26 cellular contexts compared by ENCODE assay signal in the genomic region with DNA sequence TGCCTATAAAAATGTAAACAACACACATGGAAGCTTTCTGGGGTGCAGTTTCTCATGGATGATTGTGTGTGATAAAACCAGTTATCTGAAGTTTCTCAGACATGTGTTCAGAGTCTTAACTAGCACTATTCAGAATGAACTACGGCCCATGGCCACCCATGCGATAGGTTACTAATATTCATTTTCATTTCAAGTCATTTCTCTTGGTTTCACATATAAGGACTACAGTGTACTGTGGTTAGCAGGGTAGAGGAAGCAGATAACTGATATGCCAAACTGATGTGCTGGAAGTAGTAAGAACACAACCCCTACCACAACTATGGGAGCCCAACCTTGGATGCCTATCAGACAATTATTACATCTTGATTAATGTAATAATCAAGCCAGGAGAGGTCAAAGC.
DNase-seq lines count a peak whose midpoint lies in the region; ATAC-seq and TF ChIP-seq lines count a peak whose summit lies in the region.
"Had no signal": no experiment of that assay in that cellular context is flagged by ENCODE, and none has a peak within 500 bp of the region (broad histone marks: within the 10 kb centered on the region; RNA-seq: fewer than 3 reads in every experiment).

No MANE protein-coding gene starts in this region.

- H3K4me1 Mint-ChIP-seq in progenitor cell of endocrine pancreas (ENCODE audit: low read depth) = peaks cover 8% of the 10 kb centered on the region
- H3K4me1 Mint-ChIP-seq: activated CD4-positive, alpha-beta T cell treated with anti-CD3 and anti-CD28 coated beads for 36 hours; activated CD8-positive, alpha-beta memory T cell treated with anti-CD3 and anti-CD28 coated beads, Interleukin-2, amount 10 ng/mL, durations not matched to agents 7 days and 5 days had no signal

- no peak for TF ChIP-seq CTCF in progenitor cell of endocrine pancreas (IDR thresholded peaks at IDR 0.05; ENCODE audit: unreplicated experiment)
- TF ChIP-seq CTCF in esophagus squamous epithelium (IDR thresholded peaks at IDR 0.05) = no peak

- no peak overlapping the region for H3K27ac Mint-ChIP-seq in progenitor cell of endocrine pancreas
- H3K27ac Mint-ChIP-seq: activated CD4-positive, alpha-beta T cell treated with anti-CD3 and anti-CD28 coated beads for 36 hours; activated CD8-positive, alpha-beta memory T cell treated with anti-CD3 and anti-CD28 coated beads, Interleukin-2, amount 10 ng/mL, durations not matched to agents 7 days and 5 days; mesothelial cell of epicardium; nephron progenitor cell; stimulated activated naive CD8-positive, alpha-beta T cell treated with anti-CD3 and anti-CD28 coated beads, Interleukin-15, Interleukin-2, amounts not matched to agents 100 ng/mL and 50 ng/mL, for 24 hours had no signal

- intact Hi-C loops in esophagus squamous epithelium (cut with DNase I) = no loop called here

- ATAC-seq in GM18873 (IDR thresholded peaks at IDR 0.05; ENCODE audit: low FRiP score, unreplicated experiment) (peak; percentile 75), GM21619 (IDR thresholded peaks at IDR 0.05; ENCODE audit: unreplicated experiment) (peak; percentile 71), HG02981 (IDR thresholded peaks at IDR 0.05; ENCODE audit: unreplicated experiment) (peak; percentile 76), HG03520 (IDR thresholded peaks at IDR 0.05; ENCODE audit: unreplicated experiment) (peak; percentile 69), HG02870 (IDR thresholded peaks at IDR 0.05; ENCODE audit: unreplicated experiment) (no peak)
- ATAC-seq: activated CD4-positive, alpha-beta T cell treated with anti-CD3 and anti-CD28 coated beads for 36 hours; activated CD8-positive, alpha-beta memory T cell treated with anti-CD3 and anti-CD28 coated beads, Interleukin-2, amount 10 ng/mL, durations not matched to agents 7 days and 5 days; left lobe of liver; Right ventricle myocardium inferior had no signal

- H3K36me3 ChIP-seq in esophagus squamous epithelium = no peaks in the 10 kb centered on the region
- H3K36me3 ChIP-seq: brain microvascular endothelial cell, transverse colon had no signal

- no peak for TF ChIP-seq POLR2A in esophagus squamous epithelium (IDR thresholded peaks at IDR 0.05)

- no peaks in the 10 kb centered on the region for H3K4me1 ChIP-seq in esophagus squamous epithelium
- H3K4me1 ChIP-seq: transverse colon had no signal

- no peak overlapping the region for H3K27ac ChIP-seq in esophagus squamous epithelium
- H3K27ac ChIP-seq: brain microvascular endothelial cell, coronary artery, transverse colon had no signal

- no peaks in the 10 kb centered on the region for H3K27me3 ChIP-seq in esophagus squamous epithelium
- H3K27me3 ChIP-seq: brain microvascular endothelial cell, transverse colon had no signal

- DNase-seq in progenitor cell of endocrine pancreas (ENCODE audit: low spot score, unreplicated experiment) (no peak), esophagus squamous epithelium (lab: John Stamatoyannopoulos, UW) (no peak), C1 segment of cervical spinal cord (lab: John Stamatoyannopoulos, UW) (no peak)
- DNase-seq: activated CD4-positive, alpha-beta T cell treated with anti-CD3 and anti-CD28 coated beads for 36 hours; activated CD8-positive, alpha-beta memory T cell treated with anti-CD3 and anti-CD28 coated beads, Interleukin-2, amount 10 ng/mL, durations not matched to agents 7 days and 5 days; brain microvascular endothelial cell; DMS79 treated with DMSO at 0.1 percent for 48 hours; glutamatergic neuron; Karpas-422; NCI-H1092; NCI-H69; nephron progenitor cell; posterior cingulate gyrus; stimulated activated CD4-positive, alpha-beta T cell treated with anti-CD3 and anti-CD28 coated beads, Interleukin-2, amount 100 ng/mL, for 24 hours; SW 1271; transverse colon had no signal

- no peaks in the 10 kb centered on the region for H3K36me3 Mint-ChIP-seq in progenitor cell of endocrine pancreas (ENCODE audit: insufficient read depth)
- H3K36me3 Mint-ChIP-seq: activated CD8-positive, alpha-beta memory T cell treated with anti-CD3 and anti-CD28 coated beads, Interleukin-2, amount 10 ng/mL, durations not matched to agents 7 days and 5 days; mesothelial cell of epicardium had no signal

- H3K4me3 Mint-ChIP-seq in progenitor cell of endocrine pancreas (ENCODE audit: low read depth) = no peak overlapping the region
- H3K4me3 Mint-ChIP-seq: activated CD4-positive, alpha-beta T cell treated with anti-CD3 and anti-CD28 coated beads for 36 hours; activated CD8-positive, alpha-beta memory T cell treated with anti-CD3 and anti-CD28 coated beads, Interleukin-2, amount 10 ng/mL, durations not matched to agents 7 days and 5 days; mesothelial cell of epicardium; nephron progenitor cell; stimulated activated naive CD8-positive, alpha-beta T cell treated with anti-CD3 and anti-CD28 coated beads, Interleukin-15, Interleukin-2, amounts not matched to agents 100 ng/mL and 50 ng/mL, for 24 hours had no signal

- H3K9me3 Mint-ChIP-seq in progenitor cell of endocrine pancreas (ENCODE audit: low read depth) = no peaks in the 10 kb centered on the region
- H3K9me3 Mint-ChIP-seq: mesothelial cell of epicardium; stimulated activated naive CD8-positive, alpha-beta T cell treated with anti-CD3 and anti-CD28 coated beads, Interleukin-15, Interleukin-2, amounts not matched to agents 100 ng/mL and 50 ng/mL, for 24 hours had no signal

- H3K27me3 Mint-ChIP-seq in progenitor cell of endocrine pancreas = no peaks in the 10 kb centered on the region
- H3K27me3 Mint-ChIP-seq: activated CD4-positive, alpha-beta T cell treated with anti-CD3 and anti-CD28 coated beads for 36 hours; activated CD8-positive, alpha-beta memory T cell treated with anti-CD3 and anti-CD28 coated beads, Interleukin-2, amount 10 ng/mL, durations not matched to agents 7 days and 5 days; stimulated activated naive CD8-positive, alpha-beta T cell treated with anti-CD3 and anti-CD28 coated beads, Interleukin-15, Interleukin-2, amounts not matched to agents 100 ng/mL and 50 ng/mL, for 24 hours had no signal

- H3K4me3 ChIP-seq in esophagus squamous epithelium = no peak overlapping the region
- H3K4me3 ChIP-seq: coronary artery, transverse colon had no signal

- no peaks in the 10 kb centered on the region for H3K9me3 ChIP-seq in esophagus squamous epithelium
- H3K9me3 ChIP-seq: transverse colon had no signal

- 40 to 50% methylated on average over 2 of the region's 2 CpGs for WGBS in esophagus squamous epithelium, 2 donors
